10 cellular contexts compared by ENCODE assay signal in genomic region chr20:58246346-58246745, GRCh38. TPM values are rescaled to one million over a fixed set of nuclear protein-coding genes. Genes with fewer than 3 reads are reported as not detected.
DNase-seq lines count a peak whose midpoint lies in the region; ATAC-seq and TF ChIP-seq lines count a peak whose summit lies in the region.
"Had no signal": no experiment of that assay in that cellular context is flagged by ENCODE, and none has a peak within 500 bp of the region (broad histone marks: within the 10 kb centered on the region; RNA-seq: fewer than 3 reads in every experiment).

No MANE protein-coding gene starts in this region.

- H3K4me1 Mint-ChIP-seq in T-helper 2 cell treated with Interferon-gamma antibody and Interleukin-4, amounts not matched to agents 5 μg/mL and 100 μg/mL, for 36 hours (ENCODE audit: low read depth): no peaks in the 10 kb centered on the region

- ATAC-seq in Right ventricle myocardium inferior: no peak
- ATAC-seq: CD8-positive, alpha-beta T cell had no signal

- TF ChIP-seq POLR2A in thyroid gland (IDR thresholded peaks at IDR 0.05): no peak

- no peaks in the 10 kb centered on the region for H3K27me3 ChIP-seq in thyroid gland

- peaks cover 45% of the 10 kb centered on the region for H3K36me3 Mint-ChIP-seq in T-helper 2 cell treated with Interferon-gamma antibody and Interleukin-4, amounts not matched to agents 5 μg/mL and 100 μg/mL, for 36 hours (ENCODE audit: low read depth)

- H3K4me1 ChIP-seq in thyroid gland: no peaks in the 10 kb centered on the region

- no peaks in the 10 kb centered on the region for H3K9me3 ChIP-seq in thyroid gland

- intact Hi-C loops in thyroid gland (cut with DNase I) (no loop called here), Right ventricle myocardium inferior (cut with DNase I) (no loop called here)

- no peak overlapping the region for H3K27ac Mint-ChIP-seq in T-helper 2 cell treated with Interferon-gamma antibody and Interleukin-4, amounts not matched to agents 5 μg/mL and 100 μg/mL, for 36 hours
- H3K27ac Mint-ChIP-seq: CD8-positive, alpha-beta T cell had no signal

- peak in 3 of 6 experiments; percentile 14 to 30 (median 21) for TF ChIP-seq CTCF in thyroid gland (IDR thresholded peaks at IDR 0.05)

- peaks cover 24 to 34% of the 10 kb centered on the region in 2 donors for H3K36me3 ChIP-seq in thyroid gland

- no peak overlapping the region for H3K27ac ChIP-seq in thyroid gland

- no peak overlapping the region for H3K4me3 Mint-ChIP-seq in T-helper 2 cell treated with Interferon-gamma antibody and Interleukin-4, amounts not matched to agents 5 μg/mL and 100 μg/mL, for 36 hours
- H3K4me3 Mint-ChIP-seq: CD8-positive, alpha-beta T cell had no signal

- no peaks in the 10 kb centered on the region for H3K27me3 Mint-ChIP-seq in T-helper 2 cell treated with Interferon-gamma antibody and Interleukin-4, amounts not matched to agents 5 μg/mL and 100 μg/mL, for 36 hours (ENCODE audit: low read depth)

- DNase-seq in SIG-M5 treated with dmso at 0.1 percent for 504 hours (lab: John Stamatoyannopoulos, UW; ENCODE audit: unreplicated experiment) (peak; percentile 54), SIG-M5 (lab: John Stamatoyannopoulos, UW) (no peak), RKO (ENCODE audit: low spot score) (peak; percentile 38), fibroblast of the conjunctiva (ENCODE audit: low read depth) (peak; percentile 17), thyroid gland (peak; percentile 27 to 30), Right ventricle myocardium inferior (ENCODE audit: missing footprints) (no peak)
- no peak for DNase-seq in T-helper 2 cell treated with Interferon-gamma antibody and Interleukin-4, amounts not matched to agents 5 μg/mL and 100 μg/mL, for 36 hours (ENCODE audit: low spot score)
- DNase-seq in activated naive CD4-positive, alpha-beta T cell (lab: John Stamatoyannopoulos, UW): no peak
- DNase-seq: activated CD8-positive, alpha-beta memory T cell treated with anti-CD3 and anti-CD28 coated beads, Interleukin-2, amount 50 U/mL, for 4 hours; CD8-positive, alpha-beta T cell had no signal

- no peak overlapping the region for H3K4me3 ChIP-seq in thyroid gland (replicated peaks in 1 of 3)

- 45% methylated on average over 7 to 9 of the region's 9 CpGs for WGBS in thyroid gland, 2 donors

- no peaks in the 10 kb centered on the region for H3K9me3 Mint-ChIP-seq in T-helper 2 cell treated with Interferon-gamma antibody and Interleukin-4, amounts not matched to agents 5 μg/mL and 100 μg/mL, for 36 hours
- H3K9me3 Mint-ChIP-seq: CD8-positive, alpha-beta T cell had no signal

RNA-seq across cellular contexts. Expression of gene ANKRD60, which starts 17.9 kb away (rescaled TPM):
- total RNA-seq in thyroid gland (not detected), Right ventricle myocardium inferior (not detected)
- total RNA-seq: CD8-positive, alpha-beta T cell had no signal

Comparison
In these comparisons a context has a peak if more than half of its experiments do, and no peak if none do; other contexts are left out.
1. DNase-seq: peak in SIG-M5 treated with dmso at 0.1 percent for 504 hours (single experiment), RKO (single experiment), fibroblast of the conjunctiva (single experiment) and thyroid gland (2 of 2); none in SIG-M5 (single experiment), T-helper 2 cell treated with Interferon-gamma antibody and Interleukin-4, amounts not matched to agents 5 μg/mL and 100 μg/mL, for 36 hours (single experiment), Right ventricle myocardium inferior (single experiment) and activated naive CD4-positive, alpha-beta T cell (0 of 4).